ENCODE assay signal across 9 cellular contexts in genomic region chr4:31370866-31371465, GRCh38.
A peak's percentile ranks its signal among the peaks of the same experiment; 100 is the strongest.
DNase-seq lines count a peak whose midpoint lies in the region; ATAC-seq, FAIRE-seq and TF ChIP-seq lines count a peak whose summit lies in the region.
"Had no signal": no experiment of that assay in that cellular context is flagged by ENCODE, and none has a peak within 500 bp of the region (broad histone marks: within the 10 kb centered on the region; RNA-seq: fewer than 3 reads in every experiment).

No MANE protein-coding gene starts in this region.

- no peak for TF ChIP-seq EP300 in H1 (IDR thresholded peaks at IDR 0.05; ENCODE audit: borderline replicate concordance in 1 of 2, low read depth in 2 of 2, low read length in 2 of 2)

- no peak overlapping the region for H2BK15ac ChIP-seq in H1 (ENCODE audit: low read length)

- H3K9me2 ChIP-seq in OCI-LY7 (ENCODE audit: insufficient read depth, low read length), result no peaks in the 10 kb centered on the region

- H3K27ac ChIP-seq in OCI-LY7 (ENCODE audit: low read depth, low read length, poor library complexity, severe bottlenecking) (no peak overlapping the region), H1 (ENCODE audit: low read depth, low read length) (no peak overlapping the region)

- TF ChIP-seq CTCF in OCI-LY7 (conservative IDR thresholded peaks at IDR 0.05; ENCODE audit: low read length) (peak; percentile 87), H1 (IDR thresholded peaks at IDR 0.05; ENCODE audit: control extremely low read depth in 1 of 3, insufficient read depth in 1 of 3, low read depth in 1 of 3, low read length in 3 of 3) (peak in 2 of 3 experiments; percentile 44 to 79; a peak in 2 of 4 replicates), mucosa of descending colon (IDR thresholded peaks at IDR 0.05) (peak; percentile 39)

- no peaks in the 10 kb centered on the region for H3K9me3 ChIP-seq in OCI-LY7 (ENCODE audit: low read length)
- peaks cover 0 to 4% of the 10 kb centered on the region in 2 experiments; a peak in 2 of 4 replicates for H3K9me3 ChIP-seq in H1 (ENCODE audit: insufficient read depth in 2 of 2, low read depth in 1 of 2, low read length in 1 of 2)
- H3K9me3 ChIP-seq in mucosa of descending colon, result no peaks in the 10 kb centered on the region

- H3K27me3 ChIP-seq in H1 (replicated peaks in 1 of 4; ENCODE audit: control insufficient read depth in 3 of 4, extremely low read depth in 1 of 4, insufficient read depth in 3 of 4, low read length in 3 of 4), result no peaks in the 10 kb centered on the region

- ATAC-seq in GM21447 (IDR thresholded peaks at IDR 0.05; ENCODE audit: unreplicated experiment), result peak; percentile 91
- ATAC-seq in HG03575 (IDR thresholded peaks at IDR 0.05; ENCODE audit: extremely low read depth, insufficient number of reproducible peaks, low FRiP score, unreplicated experiment), result peak; percentile 90
- peak; percentile 59 for ATAC-seq in mucosa of descending colon
- no peak for ATAC-seq in activated T-cell treated with anti-CD3 and anti-CD28 coated beads, Interleukin-2, amount 50 U/mL, for 4 hours

- no peak overlapping the region for H3K9ac ChIP-seq in H1 (replicated peaks in 1 of 4; ENCODE audit: extremely low read depth in 1 of 4, low read depth in 3 of 4, low read length in 3 of 4)

- no peak overlapping the region for H3K14ac ChIP-seq in H1 (ENCODE audit: insufficient read length)

- no peak overlapping the region for H2BK20ac ChIP-seq in H1 (ENCODE audit: low read length)

- H4K20me1 ChIP-seq in OCI-LY7 (ENCODE audit: insufficient read depth, low read length), result no peaks in the 10 kb centered on the region
- H4K20me1 ChIP-seq in H1 (replicated peaks in 1 of 2; ENCODE audit: control insufficient read depth in 1 of 2, insufficient read depth in 2 of 2, low read length in 2 of 2), result no peaks in the 10 kb centered on the region

- H2BK5ac ChIP-seq in H1 (ENCODE audit: low read depth, low read length), result no peak overlapping the region

- CTCF ChIA-PET in OCI-LY7 (lab: Charles Lee; ENCODE audit: unreplicated experiment), result no interaction called here
- CTCF ChIA-PET in H1 (lab: Charles Lee; ENCODE audit: partially characterized antibody), result interaction anchor here (0.6 to 1.7 kb wide), 2 partner anchors 19 to 234 kb away, joined by 3 to 4 read pairs; no protein-coding TSS in a partner anchor
- CTCF ChIA-PET in activated CD4-positive, alpha-beta memory T cell treated with anti-CD3 and anti-CD28 coated beads for 36 hours (lab: Charles Lee), result no interaction called here

- H3K79me2 ChIP-seq in OCI-LY7 (ENCODE audit: insufficient read depth, low read depth, low read length) (no peaks in the 10 kb centered on the region), H1 (ENCODE audit: control insufficient read depth in 1 of 2, insufficient read depth in 2 of 2, low read length in 2 of 2) (no peaks in the 10 kb centered on the region)

- intact Hi-C loops in OCI-LY7 (cut with micrococcal nuclease; ENCODE audit: unreplicated experiment), result no loop called here
- intact Hi-C loops in mucosa of descending colon (cut with DNase I, micrococcal nuclease), result no loop called here
- intact Hi-C loops in activated CD4-positive, alpha-beta memory T cell treated with anti-CD3 and anti-CD28 coated beads for 36 hours (cut with micrococcal nuclease), result no loop called here

- WGBS in H1 (ENCODE audit: extremely low coverage in 1 of 2, insufficient coverage in 1 of 2, insufficient read length in 1 of 2, insufficient replicate concordance in 2 of 2, low coverage in 1 of 2, low lambda C conversion rate in 2 of 2, missing lambda C conversion rate in 1 of 2), 2 experiments, result 67% methylated on average over 3 of the region's 3 CpGs; no CpG with 5 or more reads in 1 of the 2 experiments

- TF ChIP-seq RAD21 in H1 (IDR thresholded peaks at IDR 0.05 in 1 of 2, conservative IDR thresholded peaks at IDR 0.05 in 1 of 2; ENCODE audit: low read depth in 2 of 2, low read length in 2 of 2), result peak; percentile 77 to 78

- no peaks in the 10 kb centered on the region for H3K79me1 ChIP-seq in H1 (ENCODE audit: low read depth, low read length)

- no peak overlapping the region for H2BK12ac ChIP-seq in H1 (ENCODE audit: low read depth, low read length)

- FAIRE-seq in H1 (lab: Jason Lieb, UNC), result peak; percentile 96

- H4K5ac ChIP-seq in H1 (ENCODE audit: insufficient read length, low read depth, low read length), result no peak overlapping the region

- peak; percentile 30 for DNase-seq in GM04504 (ENCODE audit: low read depth)
- DNase-seq in OCI-LY7 (ENCODE audit: low spot score), result peak; percentile 61
- DNase-seq in H1 (ENCODE audit: low read depth in 1 of 2, low spot score in 2 of 2), result no peak
- DNase-seq in mucosa of descending colon, result peak in 1 of 3 donors; percentile 12
- DNase-seq in activated CD4-positive, alpha-beta memory T cell treated with anti-CD3 and anti-CD28 coated beads for 36 hours, result no peak
- no peak for DNase-seq in activated T-cell treated with anti-CD3 and anti-CD28 coated beads, Interleukin-2, amount 50 U/mL, for 4 hours
- DNase-seq: activated T-cell treated with anti-CD3 and anti-CD28 coated beads, Interleukin-2, amount 50 U/mL, for 72 hours had no signal

- no peak overlapping the region for H3K4ac ChIP-seq in H1 (replicated peaks; ENCODE audit: insufficient read length, low read depth, low read length)

- no peaks in the 10 kb centered on the region for H3K36me3 Mint-ChIP-seq in activated CD4-positive, alpha-beta memory T cell treated with anti-CD3 and anti-CD28 coated beads for 36 hours
- no peaks in the 10 kb centered on the region for H3K36me3 Mint-ChIP-seq in activated T-cell treated with anti-CD3 and anti-CD28 coated beads, Interleukin-2, amount 50 U/mL, for 4 hours (ENCODE audit: insufficient read depth)

- H3K4me3 Mint-ChIP-seq in activated CD4-positive, alpha-beta memory T cell treated with anti-CD3 and anti-CD28 coated beads for 36 hours, result no peak overlapping the region
- no peak overlapping the region for H3K4me3 Mint-ChIP-seq in activated T-cell treated with anti-CD3 and anti-CD28 coated beads, Interleukin-2, amount 50 U/mL, for 4 hours
- H3K4me3 Mint-ChIP-seq: activated T-cell treated with anti-CD3 and anti-CD28 coated beads, Interleukin-2, amount 50 U/mL, for 72 hours had no signal

- no peak overlapping the region for H2BK120ac ChIP-seq in H1 (replicated peaks; ENCODE audit: low read depth, low read length)

- no peak overlapping the region for H3K4me2 ChIP-seq in OCI-LY7 (ENCODE audit: low read length)
- no peak overlapping the region for H3K4me2 ChIP-seq in H1 (ENCODE audit: insufficient read depth in 1 of 2, low read depth in 2 of 2, low read length in 2 of 2)

- H2AFZ ChIP-seq in OCI-LY7 (ENCODE audit: low read length), result no peak overlapping the region
- H2AFZ ChIP-seq in H1 (ENCODE audit: low read length), result no peak overlapping the region

- H3K56ac ChIP-seq in H1 (replicated peaks; ENCODE audit: insufficient read length, low read depth, low read length), result no peak overlapping the region

- no peak overlapping the region for H4K8ac ChIP-seq in H1 (ENCODE audit: extremely low read depth, insufficient read depth, low read length)

- H3K4me3 ChIP-seq in OCI-LY7 (ENCODE audit: low read depth, low read length, poor library complexity, severe bottlenecking) (no peak overlapping the region), H1 (ENCODE audit: extremely low read depth in 1 of 4, insufficient read depth in 2 of 4, low read depth in 3 of 4, low read length in 4 of 4) (no peak overlapping the region), mucosa of descending colon (no peak overlapping the region)

- no peaks in the 10 kb centered on the region for H3K27me3 Mint-ChIP-seq in activated CD4-positive, alpha-beta memory T cell treated with anti-CD3 and anti-CD28 coated beads for 36 hours
- no peaks in the 10 kb centered on the region for H3K27me3 Mint-ChIP-seq in activated T-cell treated with anti-CD3 and anti-CD28 coated beads, Interleukin-2, amount 50 U/mL, for 4 hours (ENCODE audit: low read depth)

- TF ChIP-seq POLR2A in H1 (IDR thresholded peaks at IDR 0.05; ENCODE audit: control extremely low read depth in 1 of 2, low read depth in 2 of 2, low read length in 2 of 2), result no peak

- H2AK5ac ChIP-seq in H1 (ENCODE audit: low read depth, low read length), result no peak overlapping the region

- no peak overlapping the region for H3K27ac Mint-ChIP-seq in activated CD4-positive, alpha-beta memory T cell treated with anti-CD3 and anti-CD28 coated beads for 36 hours
- H3K27ac Mint-ChIP-seq: activated T-cell treated with anti-CD3 and anti-CD28 coated beads, Interleukin-2, amount 50 U/mL, for 72 hours had no signal

- H3K23ac ChIP-seq in H1 (ENCODE audit: insufficient read length), result no peak overlapping the region

- no peak overlapping the region for H3K18ac ChIP-seq in H1 (ENCODE audit: extremely low read depth, low read length)

- no TSS peak for BruUV-seq in OCI-LY7 (replicated peaks; lab: Mats Ljungman, UMichigan)

- no peak overlapping the region for H4K91ac ChIP-seq in H1 (replicated peaks; ENCODE audit: insufficient read length, low read length)

- POLR2A ChIA-PET in OCI-LY7 (lab: Charles Lee), result no interaction called here
- POLR2A ChIA-PET in H1 (lab: Charles Lee; ENCODE audit: partially characterized antibody), result no interaction called here
- POLR2A ChIA-PET in activated CD4-positive, alpha-beta memory T cell treated with anti-CD3 and anti-CD28 coated beads for 36 hours (lab: Charles Lee), result no interaction called here

- no peaks in the 10 kb centered on the region for H3K36me3 ChIP-seq in OCI-LY7 (ENCODE audit: insufficient read depth, low read length)
- H3K36me3 ChIP-seq in H1 (ENCODE audit: control insufficient read depth in 2 of 4, insufficient read depth in 4 of 4, low read length in 3 of 4), result no peaks in the 10 kb centered on the region
- H3K36me3 ChIP-seq in mucosa of descending colon (ENCODE audit: low read depth), result no peaks in the 10 kb centered on the region

- H3K9me3 Mint-ChIP-seq in activated CD4-positive, alpha-beta memory T cell treated with anti-CD3 and anti-CD28 coated beads for 36 hours, result no peaks in the 10 kb centered on the region
- peaks cover 9% of the 10 kb centered on the region for H3K9me3 Mint-ChIP-seq in activated T-cell treated with anti-CD3 and anti-CD28 coated beads, Interleukin-2, amount 50 U/mL, for 4 hours

- no peaks in the 10 kb centered on the region for H3K4me1 ChIP-seq in OCI-LY7 (ENCODE audit: insufficient read depth, low read length, poor library complexity, severe bottlenecking)
- H3K4me1 ChIP-seq in H1 (replicated peaks in 1 of 4; ENCODE audit: control insufficient read depth in 3 of 4, insufficient read depth in 4 of 4, low read length in 3 of 4), result no peaks in the 10 kb centered on the region
- H3K4me1 ChIP-seq in mucosa of descending colon (ENCODE audit: low read depth), result no peaks in the 10 kb centered on the region

- H3K23me2 ChIP-seq in H1 (ENCODE audit: low read depth, low read length), result no peaks in the 10 kb centered on the region; the same call in 1 of the 2 replicates

- H3K4me1 Mint-ChIP-seq in activated CD4-positive, alpha-beta memory T cell treated with anti-CD3 and anti-CD28 coated beads for 36 hours (ENCODE audit: low read depth), result no peaks in the 10 kb centered on the region
- H3K4me1 Mint-ChIP-seq in activated T-cell treated with anti-CD3 and anti-CD28 coated beads, Interleukin-2, amount 50 U/mL, for 4 hours (ENCODE audit: low read depth), result no peaks in the 10 kb centered on the region

TF ChIP-seq in H1, 55 proteins besides CTCF, POLR2A, EP300 and RAD21 (continues in another document):
- TF ChIP-seq BCL11A (IDR thresholded peaks at IDR 0.05; ENCODE audit: low read depth in 2 of 2, low read length in 2 of 2), result no peak
- no peak for TF ChIP-seq SIX5 (IDR thresholded peaks at IDR 0.05; ENCODE audit: low read depth, low read length)

Comparison
In these comparisons a context has a peak if more than half of its experiments do, and no peak if none do; other contexts are left out.
1. DNase-seq: peak in GM04504 (single experiment) and OCI-LY7 (single experiment); none in H1 (0 of 2), activated CD4-positive, alpha-beta memory T cell treated with anti-CD3 and anti-CD28 coated beads for 36 hours (single experiment) and activated T-cell treated with anti-CD3 and anti-CD28 coated beads, Interleukin-2, amount 50 U/mL, for 4 hours (single experiment).
2. ATAC-seq: peak in GM21447 (single experiment), HG03575 (single experiment) and mucosa of descending colon (single experiment); none in activated T-cell treated with anti-CD3 and anti-CD28 coated beads, Interleukin-2, amount 50 U/mL, for 4 hours (0 of 2).
3. Peak in every context shown above with its lines, with median percentiles within 50 percentile points of each other: CTCF ChIP-seq.